Comparison of ENCODE assay signal across 1 cellular context in genomic region chr1:15747378-15747777, GRCh38.
A peak's percentile ranks its signal among the peaks of the same experiment; 100 is the strongest.
TF ChIP-seq lines count a peak whose summit lies in the region.

No MANE protein-coding gene starts in this region.

TF ChIP-seq in HepG2, 621 proteins besides CTCF, POLR2A, EP300 and RAD21 (continued from another document):
- TF ChIP-seq UBTF (CRISPR knock-in tag; IDR thresholded peaks at IDR 0.05): peak; percentile 35; the same call in 1 of the 2 replicates
